In the genomic region with DNA sequence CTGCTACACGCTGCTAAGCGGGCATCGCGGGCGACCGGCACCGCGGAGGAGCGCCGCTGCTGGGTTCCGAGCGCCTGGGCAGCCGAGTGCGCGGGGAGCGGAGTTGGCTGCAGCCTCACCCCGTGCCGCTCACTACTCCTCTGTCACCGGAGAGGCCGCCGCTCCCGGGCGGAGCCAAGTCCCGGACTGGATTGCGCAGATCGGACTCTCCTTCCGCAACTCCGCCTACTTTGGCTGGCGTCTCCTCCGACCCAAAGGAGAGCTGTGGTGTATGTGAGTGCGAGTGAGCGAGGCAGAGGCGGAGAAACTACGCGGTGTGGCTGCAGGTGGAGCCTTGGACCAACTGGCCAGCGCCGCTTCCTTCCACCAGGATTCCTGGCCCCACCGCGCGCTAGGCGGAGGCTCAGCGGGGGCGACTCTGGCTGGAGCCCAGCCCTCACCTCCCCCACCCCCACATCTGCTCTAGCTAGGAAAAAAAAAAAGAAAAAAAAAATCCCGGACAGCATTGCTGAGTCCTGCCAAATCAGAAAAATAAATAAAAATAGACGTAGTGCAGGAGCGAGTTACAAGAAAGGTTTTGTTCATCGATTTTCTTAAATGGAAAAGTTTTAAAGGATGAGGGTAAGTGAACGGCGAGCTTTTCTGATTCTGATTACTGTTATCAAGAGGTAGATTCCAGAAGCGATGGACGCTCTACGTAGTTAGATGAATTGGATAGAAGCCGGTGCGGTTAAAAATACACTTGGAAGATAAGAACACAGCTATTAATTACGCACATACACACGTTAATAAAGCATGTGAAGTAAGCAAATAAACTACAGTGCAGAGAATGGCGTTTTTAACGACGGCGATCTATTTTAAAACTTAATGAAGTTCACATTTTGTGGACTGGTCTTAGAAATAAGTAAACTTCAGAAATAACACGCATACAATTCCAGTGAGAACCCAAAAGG, we compare ENCODE assay signal across 1 cellular context.
TF ChIP-seq lines count a peak whose summit lies in the region.

A gene with protein sequence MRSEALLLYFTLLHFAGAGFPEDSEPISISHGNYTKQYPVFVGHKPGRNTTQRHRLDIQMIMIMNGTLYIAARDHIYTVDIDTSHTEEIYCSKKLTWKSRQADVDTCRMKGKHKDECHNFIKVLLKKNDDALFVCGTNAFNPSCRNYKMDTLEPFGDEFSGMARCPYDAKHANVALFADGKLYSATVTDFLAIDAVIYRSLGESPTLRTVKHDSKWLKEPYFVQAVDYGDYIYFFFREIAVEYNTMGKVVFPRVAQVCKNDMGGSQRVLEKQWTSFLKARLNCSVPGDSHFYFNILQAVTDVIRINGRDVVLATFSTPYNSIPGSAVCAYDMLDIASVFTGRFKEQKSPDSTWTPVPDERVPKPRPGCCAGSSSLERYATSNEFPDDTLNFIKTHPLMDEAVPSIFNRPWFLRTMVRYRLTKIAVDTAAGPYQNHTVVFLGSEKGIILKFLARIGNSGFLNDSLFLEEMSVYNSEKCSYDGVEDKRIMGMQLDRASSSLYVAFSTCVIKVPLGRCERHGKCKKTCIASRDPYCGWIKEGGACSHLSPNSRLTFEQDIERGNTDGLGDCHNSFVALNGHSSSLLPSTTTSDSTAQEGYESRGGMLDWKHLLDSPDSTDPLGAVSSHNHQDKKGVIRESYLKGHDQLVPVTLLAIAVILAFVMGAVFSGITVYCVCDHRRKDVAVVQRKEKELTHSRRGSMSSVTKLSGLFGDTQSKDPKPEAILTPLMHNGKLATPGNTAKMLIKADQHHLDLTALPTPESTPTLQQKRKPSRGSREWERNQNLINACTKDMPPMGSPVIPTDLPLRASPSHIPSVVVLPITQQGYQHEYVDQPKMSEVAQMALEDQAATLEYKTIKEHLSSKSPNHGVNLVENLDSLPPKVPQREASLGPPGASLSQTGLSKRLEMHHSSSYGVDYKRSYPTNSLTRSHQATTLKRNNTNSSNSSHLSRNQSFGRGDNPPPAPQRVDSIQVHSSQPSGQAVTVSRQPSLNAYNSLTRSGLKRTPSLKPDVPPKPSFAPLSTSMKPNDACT (minus strand): TSS at position 142 of the 953 bp plus-strand sequence. CDS start 69,879 bp downstream, outside the sequence.

TF ChIP-seq in SK-N-SH, 30 proteins besides CTCF, POLR2A, EP300 and RAD21 (continued from another document):
- TF ChIP-seq, protein P1, sequence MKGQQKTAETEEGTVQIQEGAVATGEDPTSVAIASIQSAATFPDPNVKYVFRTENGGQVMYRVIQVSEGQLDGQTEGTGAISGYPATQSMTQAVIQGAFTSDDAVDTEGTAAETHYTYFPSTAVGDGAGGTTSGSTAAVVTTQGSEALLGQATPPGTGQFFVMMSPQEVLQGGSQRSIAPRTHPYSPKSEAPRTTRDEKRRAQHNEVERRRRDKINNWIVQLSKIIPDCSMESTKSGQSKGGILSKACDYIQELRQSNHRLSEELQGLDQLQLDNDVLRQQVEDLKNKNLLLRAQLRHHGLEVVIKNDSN (IDR thresholded peaks at IDR 0.05; ENCODE audit: borderline replicate concordance, low read depth): no peak
- peak; percentile 34 for TF ChIP-seq TCF12 (IDR thresholded peaks at IDR 0.05)
- no peak for TF ChIP-seq GATA2 (CRISPR knock-in tag; IDR thresholded peaks at IDR 0.05)
- TF ChIP-seq RXRA (IDR thresholded peaks at IDR 0.05; ENCODE audit: borderline replicate concordance, low read depth): no peak
- TF ChIP-seq MEF2A (IDR thresholded peaks at IDR 0.05; ENCODE audit: borderline replicate concordance, low read depth): no peak
- peak; percentile 86 for TF ChIP-seq NFIC (IDR thresholded peaks at IDR 0.05; ENCODE audit: borderline replicate concordance)
- TF ChIP-seq, protein P2, sequence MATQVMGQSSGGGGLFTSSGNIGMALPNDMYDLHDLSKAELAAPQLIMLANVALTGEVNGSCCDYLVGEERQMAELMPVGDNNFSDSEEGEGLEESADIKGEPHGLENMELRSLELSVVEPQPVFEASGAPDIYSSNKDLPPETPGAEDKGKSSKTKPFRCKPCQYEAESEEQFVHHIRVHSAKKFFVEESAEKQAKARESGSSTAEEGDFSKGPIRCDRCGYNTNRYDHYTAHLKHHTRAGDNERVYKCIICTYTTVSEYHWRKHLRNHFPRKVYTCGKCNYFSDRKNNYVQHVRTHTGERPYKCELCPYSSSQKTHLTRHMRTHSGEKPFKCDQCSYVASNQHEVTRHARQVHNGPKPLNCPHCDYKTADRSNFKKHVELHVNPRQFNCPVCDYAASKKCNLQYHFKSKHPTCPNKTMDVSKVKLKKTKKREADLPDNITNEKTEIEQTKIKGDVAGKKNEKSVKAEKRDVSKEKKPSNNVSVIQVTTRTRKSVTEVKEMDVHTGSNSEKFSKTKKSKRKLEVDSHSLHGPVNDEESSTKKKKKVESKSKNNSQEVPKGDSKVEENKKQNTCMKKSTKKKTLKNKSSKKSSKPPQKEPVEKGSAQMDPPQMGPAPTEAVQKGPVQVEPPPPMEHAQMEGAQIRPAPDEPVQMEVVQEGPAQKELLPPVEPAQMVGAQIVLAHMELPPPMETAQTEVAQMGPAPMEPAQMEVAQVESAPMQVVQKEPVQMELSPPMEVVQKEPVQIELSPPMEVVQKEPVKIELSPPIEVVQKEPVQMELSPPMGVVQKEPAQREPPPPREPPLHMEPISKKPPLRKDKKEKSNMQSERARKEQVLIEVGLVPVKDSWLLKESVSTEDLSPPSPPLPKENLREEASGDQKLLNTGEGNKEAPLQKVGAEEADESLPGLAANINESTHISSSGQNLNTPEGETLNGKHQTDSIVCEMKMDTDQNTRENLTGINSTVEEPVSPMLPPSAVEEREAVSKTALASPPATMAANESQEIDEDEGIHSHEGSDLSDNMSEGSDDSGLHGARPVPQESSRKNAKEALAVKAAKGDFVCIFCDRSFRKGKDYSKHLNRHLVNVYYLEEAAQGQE (IDR thresholded peaks at IDR 0.05; ENCODE audit: low read depth, low read length): no peak
- TF ChIP-seq FOSL2 (IDR thresholded peaks at IDR 0.05; ENCODE audit: borderline replicate concordance, low read depth): no peak
- TF ChIP-seq, protein P3, sequence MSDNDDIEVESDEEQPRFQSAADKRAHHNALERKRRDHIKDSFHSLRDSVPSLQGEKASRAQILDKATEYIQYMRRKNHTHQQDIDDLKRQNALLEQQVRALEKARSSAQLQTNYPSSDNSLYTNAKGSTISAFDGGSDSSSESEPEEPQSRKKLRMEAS (IDR thresholded peaks at IDR 0.05; ENCODE audit: low read depth): peak; percentile 58
- peak; percentile 64; the same call in 1 of the 2 replicates for TF ChIP-seq TAF1 (IDR thresholded peaks at IDR 0.05; ENCODE audit: borderline replicate concordance, low read depth, low read length)
- TF ChIP-seq SMC3 (IDR thresholded peaks at IDR 0.05; ENCODE audit: low read depth, low read length): peak; percentile 11; the same call in 1 of the 2 replicates
- TF ChIP-seq, protein P4, sequence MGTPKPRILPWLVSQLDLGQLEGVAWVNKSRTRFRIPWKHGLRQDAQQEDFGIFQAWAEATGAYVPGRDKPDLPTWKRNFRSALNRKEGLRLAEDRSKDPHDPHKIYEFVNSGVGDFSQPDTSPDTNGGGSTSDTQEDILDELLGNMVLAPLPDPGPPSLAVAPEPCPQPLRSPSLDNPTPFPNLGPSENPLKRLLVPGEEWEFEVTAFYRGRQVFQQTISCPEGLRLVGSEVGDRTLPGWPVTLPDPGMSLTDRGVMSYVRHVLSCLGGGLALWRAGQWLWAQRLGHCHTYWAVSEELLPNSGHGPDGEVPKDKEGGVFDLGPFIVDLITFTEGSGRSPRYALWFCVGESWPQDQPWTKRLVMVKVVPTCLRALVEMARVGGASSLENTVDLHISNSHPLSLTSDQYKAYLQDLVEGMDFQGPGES (IDR thresholded peaks at IDR 0.05; ENCODE audit: low read depth, low read length): no peak
- TF ChIP-seq, protein P5, sequence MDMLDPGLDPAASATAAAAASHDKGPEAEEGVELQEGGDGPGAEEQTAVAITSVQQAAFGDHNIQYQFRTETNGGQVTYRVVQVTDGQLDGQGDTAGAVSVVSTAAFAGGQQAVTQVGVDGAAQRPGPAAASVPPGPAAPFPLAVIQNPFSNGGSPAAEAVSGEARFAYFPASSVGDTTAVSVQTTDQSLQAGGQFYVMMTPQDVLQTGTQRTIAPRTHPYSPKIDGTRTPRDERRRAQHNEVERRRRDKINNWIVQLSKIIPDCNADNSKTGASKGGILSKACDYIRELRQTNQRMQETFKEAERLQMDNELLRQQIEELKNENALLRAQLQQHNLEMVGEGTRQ (IDR thresholded peaks at IDR 0.05; ENCODE audit: borderline replicate concordance, low read depth, low read length): no peak
- TF ChIP-seq CHD2 (IDR thresholded peaks at IDR 0.05; ENCODE audit: low read length, partially characterized antibody): peak; percentile 78
- TF ChIP-seq MXI1 (IDR thresholded peaks at IDR 0.05; ENCODE audit: low read depth, low read length): peak; percentile 21
- TF ChIP-seq YY1 (IDR thresholded peaks at IDR 0.05; ENCODE audit: low read depth): peak; percentile 53
- TF ChIP-seq EZH2phosphoT487 (IDR thresholded peaks at IDR 0.05; ENCODE audit: borderline replicate concordance, low read depth): no peak
- TF ChIP-seq ELF1 (IDR thresholded peaks at IDR 0.05): peak; percentile 45; the same call in 1 of the 2 replicates
- no peak for TF ChIP-seq POLR2AphosphoS5 (IDR thresholded peaks at IDR 0.05; ENCODE audit: low read depth, low read length)
- TF ChIP-seq SIN3A (IDR thresholded peaks at IDR 0.05; ENCODE audit: borderline replicate concordance, low read depth, low read length): 0 out of 2 replicates have a peak, but pooled peaks have one; percentile 27
